ENCODE assay signal across 32 cellular contexts in genomic region chr16:66467611-66468010, GRCh38. TPM values are rescaled to one million over a fixed set of nuclear protein-coding genes. Genes with fewer than 3 reads are reported as not detected.
"Had no signal": no experiment of that assay in that cellular context is flagged by ENCODE, and none has a peak within 500 bp of the region (broad histone marks: within the 10 kb centered on the region; RNA-seq: fewer than 3 reads in every experiment).

No MANE protein-coding gene starts in this region.

- H3K36me3 ChIP-seq: brain microvascular endothelial cell, colonic mucosa, gastrocnemius medialis, heart left ventricle had no signal

- H3K27me3 ChIP-seq: brain microvascular endothelial cell, colonic mucosa, dorsolateral prefrontal cortex, heart left ventricle had no signal

- DNase-seq: activated CD4-positive, alpha-beta memory T cell treated with anti-CD3 and anti-CD28 coated beads for 36 hours; activated CD4-positive, alpha-beta T cell treated with anti-CD3 and anti-CD28 coated beads for 36 hours; activated CD4-positive, alpha-beta T cell treated with anti-CD3 and anti-CD28 coated beads, Interleukin-2, amount 10 ng/mL, durations not matched to agents 24 days and 14 days; activated CD4-positive, CD25-positive, alpha-beta regulatory T cell; activated CD4-positive, CD25-positive, alpha-beta regulatory T cell treated with anti-CD3 and anti-CD28 coated beads, Interleukin-2, amount 50 U/mL, for 72 hours; activated CD8-positive, alpha-beta memory T cell treated with anti-CD3 and anti-CD28 coated beads, Interleukin-2, amount 10 ng/mL, durations not matched to agents 7 days and 5 days; activated CD8-positive, alpha-beta memory T cell treated with anti-CD3 and anti-CD28 coated beads, Interleukin-2, amount 50 U/mL, for 4 hours; activated CD8-positive, alpha-beta T cell treated with anti-CD3 and anti-CD28 coated beads, Interleukin-2, amount 10 ng/mL, durations not matched to agents 7 days and 5 days; activated effector memory CD4-positive, alpha-beta T cell treated with Interleukin-2 at 50 U/mL for 16 hours; activated gamma-delta T cell treated with Interleukin-2 at 50 U/mL for 16 hours; activated naive CD4-positive, alpha-beta T cell treated with anti-CD3 and anti-CD28 coated beads, Interleukin-2, amount 50 U/mL, for 16 hours; activated naive CD4-positive, alpha-beta T cell treated with Interleukin-2 at 50 U/mL for 16 hours; activated T-cell treated with anti-CD3 and anti-CD28 coated beads, Interleukin-2, amount 50 U/mL, for 1 hour; amniotic stem cell; anterior cingulate cortex; brain microvascular endothelial cell; central memory CD4-positive, alpha-beta T cell; cerebellar nuclear complex; colonic mucosa; effector memory CD4-positive, alpha-beta T cell; erythroblast; foreskin keratinocyte; gastrocnemius medialis; glutamatergic neuron; heart left ventricle; T-helper 2 cell had no signal

- H3K4me1 ChIP-seq: colonic mucosa, esophagus muscularis mucosa, foreskin keratinocyte, gastrocnemius medialis, heart left ventricle had no signal

- ATAC-seq: activated CD4-positive, alpha-beta T cell treated with anti-CD3 and anti-CD28 coated beads for 36 hours; activated CD8-positive, alpha-beta memory T cell treated with anti-CD3 and anti-CD28 coated beads, Interleukin-2, amount 10 ng/mL, durations not matched to agents 7 days and 5 days; activated CD8-positive, alpha-beta T cell treated with anti-CD3 and anti-CD28 coated beads, Interleukin-2, amount 10 ng/mL, durations not matched to agents 7 days and 5 days; activated T-helper 17 cell treated with anti-CD3 and anti-CD28 coated beads, Interleukin-2, amount 50 U/mL, for 72 hours; foreskin keratinocyte; gastrocnemius medialis; heart left ventricle had no signal

- H3K4me3 ChIP-seq: colonic mucosa, dorsolateral prefrontal cortex, esophagus muscularis mucosa, gastrocnemius medialis, heart left ventricle had no signal

- H3K27ac ChIP-seq: brain microvascular endothelial cell, colonic mucosa, dorsolateral prefrontal cortex, esophagus muscularis mucosa, foreskin keratinocyte, gastrocnemius medialis, heart left ventricle had no signal

- H3K9me3 ChIP-seq: colonic mucosa, gastrocnemius medialis had no signal

RNA-seq across cellular contexts. Expression of gene BEAN1, which starts 40.5 kb away (rescaled TPM):
- total RNA-seq: activated CD4-positive, alpha-beta memory T cell treated with anti-CD3 and anti-CD28 coated beads for 36 hours; activated CD4-positive, alpha-beta T cell treated with anti-CD3 and anti-CD28 coated beads for 36 hours; activated CD4-positive, alpha-beta T cell treated with anti-CD3 and anti-CD28 coated beads, Interleukin-2, amount 10 ng/mL, durations not matched to agents 24 days and 14 days; activated CD8-positive, alpha-beta memory T cell treated with anti-CD3 and anti-CD28 coated beads for 36 hours; activated CD8-positive, alpha-beta memory T cell treated with anti-CD3 and anti-CD28 coated beads, Interleukin-2, amount 10 ng/mL, durations not matched to agents 7 days and 5 days; activated CD8-positive, alpha-beta T cell treated with anti-CD3 and anti-CD28 coated beads, Interleukin-2, amount 10 ng/mL, durations not matched to agents 7 days and 5 days; activated T-helper 17 cell treated with anti-CD3 and anti-CD28 coated beads, Interleukin-2, amount 50 U/mL, for 72 hours; bronchial epithelial cell; gastrocnemius medialis; T-helper 1 cell treated with Interleukin-12 subunit alpha and Interleukin-12 subunit beta and Interleukin-4 antibody, amounts not matched to agents 30 ng/mL and 1 ng/mL, for 36 hours had no signal
